12 cellular contexts compared by ENCODE assay signal in the genomic region with DNA sequence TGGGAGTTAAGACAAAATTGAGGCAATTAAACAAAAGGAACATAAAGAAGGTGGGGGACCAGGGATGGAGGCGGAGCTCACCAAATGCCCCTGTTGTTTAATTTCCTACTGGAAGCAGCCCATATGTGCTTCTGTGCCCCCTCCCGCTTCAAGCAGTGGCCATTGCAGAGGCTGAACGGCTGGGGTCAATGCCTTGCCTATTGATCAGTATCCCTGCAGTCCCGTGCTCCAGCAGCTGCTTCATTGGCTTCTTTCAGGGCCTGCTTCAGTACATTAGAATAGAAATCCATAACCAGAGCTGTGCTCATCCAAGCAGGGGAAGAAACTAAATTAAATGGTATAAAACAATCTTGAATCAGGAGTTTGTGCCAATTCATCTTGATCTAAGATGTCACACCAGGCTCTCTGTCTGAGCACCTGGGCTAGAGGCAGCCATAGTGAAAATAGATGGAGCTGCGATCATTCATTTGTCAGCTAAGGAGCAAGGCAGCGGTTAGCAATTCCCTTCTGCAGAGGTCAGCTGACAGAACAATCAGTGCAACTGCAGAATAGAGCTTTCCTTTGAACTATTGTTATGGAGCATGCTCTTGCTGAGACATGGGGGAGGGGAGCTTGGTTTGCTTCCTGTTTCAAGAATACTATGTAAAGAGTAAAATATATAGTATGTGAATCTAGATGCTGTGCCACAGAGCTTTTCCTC.
A peak's percentile ranks its signal among the peaks of the same experiment; 100 is the strongest.
DNase-seq lines count a peak whose midpoint lies in the region; ATAC-seq lines count a peak whose summit lies in the region.
"Had no signal": no experiment of that assay in that cellular context is flagged by ENCODE, and none has a peak within 500 bp of the region (broad histone marks: within the 10 kb centered on the region; RNA-seq: fewer than 3 reads in every experiment).

No MANE protein-coding gene starts in this region.

- peaks cover 4% of the 10 kb centered on the region for H3K36me3 Mint-ChIP-seq in activated naive CD8-positive, alpha-beta T cell treated with anti-CD3 and anti-CD28 coated beads for 36 hours

- peak; percentile 78 for DNase-seq in ELF-1 (ENCODE audit: low read depth, low spot score)
- DNase-seq in NCI-H2227 treated with DMSO at 0.1 percent for 48 hours (lab: John Stamatoyannopoulos, UW): peak; percentile 88
- DNase-seq in ecto neural progenitor cell (ENCODE audit: low spot score): peak; percentile 50
- DNase-seq in mucosa of gallbladder (ENCODE audit: low spot score): peak; percentile 13
- DNase-seq in activated gamma-delta T cell (lab: John Stamatoyannopoulos, UW): no peak
- no peak for DNase-seq in activated T-cell treated with anti-CD3 and anti-CD28 coated beads, Interleukin-2, amount 50 U/mL, for 48 hours
- DNase-seq in activated naive CD8-positive, alpha-beta T cell treated with anti-CD3 and anti-CD28 coated beads for 36 hours: no peak
- DNase-seq: activated CD4-positive, alpha-beta T cell treated with anti-CD3 and anti-CD28 coated beads, Interleukin-2, amount 10 ng/mL, durations not matched to agents 24 days and 14 days; stimulated activated naive B cell treated with anti-CD40 and anti-IgM and Interleukin-4, amounts not matched to agents 10 μg/mL and 1 μg/mL and 100 μg/mL, for 72 hours had no signal

- H3K27me3 Mint-ChIP-seq in activated naive CD8-positive, alpha-beta T cell treated with anti-CD3 and anti-CD28 coated beads for 36 hours: no peaks in the 10 kb centered on the region
- H3K27me3 Mint-ChIP-seq: activated CD4-positive, alpha-beta T cell treated with anti-CD3 and anti-CD28 coated beads, Interleukin-2, amount 10 ng/mL, durations not matched to agents 24 days and 14 days; CD8-positive, alpha-beta memory T cell; central memory CD8-positive, alpha-beta T cell; stimulated activated naive B cell treated with anti-CD40 and anti-IgM and Interleukin-4, amounts not matched to agents 10 μg/mL and 1 μg/mL and 100 μg/mL, for 72 hours had no signal

- H3K9me3 Mint-ChIP-seq in activated naive CD8-positive, alpha-beta T cell treated with anti-CD3 and anti-CD28 coated beads for 36 hours: no peaks in the 10 kb centered on the region
- H3K9me3 Mint-ChIP-seq: activated CD4-positive, alpha-beta T cell treated with anti-CD3 and anti-CD28 coated beads, Interleukin-2, amount 10 ng/mL, durations not matched to agents 24 days and 14 days; CD8-positive, alpha-beta memory T cell; central memory CD8-positive, alpha-beta T cell; stimulated activated naive B cell treated with anti-CD40 and anti-IgM and Interleukin-4, amounts not matched to agents 10 μg/mL and 1 μg/mL and 100 μg/mL, for 72 hours had no signal

- H3K4me1 Mint-ChIP-seq in activated naive CD8-positive, alpha-beta T cell treated with anti-CD3 and anti-CD28 coated beads for 36 hours: peaks cover 12% of the 10 kb centered on the region

- no peak overlapping the region for H3K27ac Mint-ChIP-seq in activated naive CD8-positive, alpha-beta T cell treated with anti-CD3 and anti-CD28 coated beads for 36 hours
- H3K27ac Mint-ChIP-seq: activated CD4-positive, alpha-beta T cell treated with anti-CD3 and anti-CD28 coated beads, Interleukin-2, amount 10 ng/mL, durations not matched to agents 24 days and 14 days; CD8-positive, alpha-beta memory T cell; stimulated activated naive B cell treated with anti-CD40 and anti-IgM and Interleukin-4, amounts not matched to agents 10 μg/mL and 1 μg/mL and 100 μg/mL, for 72 hours had no signal

- ATAC-seq in HG03442 (IDR thresholded peaks at IDR 0.05; ENCODE audit: unreplicated experiment): no peak
- ATAC-seq: stimulated activated naive B cell treated with anti-CD40 and anti-IgM and Interleukin-4, amounts not matched to agents 10 μg/mL and 1 μg/mL and 100 μg/mL, for 72 hours had no signal

- no peak overlapping the region for H3K4me3 Mint-ChIP-seq in activated naive CD8-positive, alpha-beta T cell treated with anti-CD3 and anti-CD28 coated beads for 36 hours
- H3K4me3 Mint-ChIP-seq: activated CD4-positive, alpha-beta T cell treated with anti-CD3 and anti-CD28 coated beads, Interleukin-2, amount 10 ng/mL, durations not matched to agents 24 days and 14 days; CD8-positive, alpha-beta memory T cell; central memory CD8-positive, alpha-beta T cell; stimulated activated naive B cell treated with anti-CD40 and anti-IgM and Interleukin-4, amounts not matched to agents 10 μg/mL and 1 μg/mL and 100 μg/mL, for 72 hours had no signal

Comparison
In these comparisons a context has a peak if more than half of its experiments do, and no peak if none do; other contexts are left out.
1. DNase-seq: peak in ELF-1 (single experiment), NCI-H2227 treated with DMSO at 0.1 percent for 48 hours (single experiment), ecto neural progenitor cell (single experiment) and mucosa of gallbladder (single experiment); none in activated gamma-delta T cell (single experiment), activated T-cell treated with anti-CD3 and anti-CD28 coated beads, Interleukin-2, amount 50 U/mL, for 48 hours (0 of 2) and activated naive CD8-positive, alpha-beta T cell treated with anti-CD3 and anti-CD28 coated beads for 36 hours (single experiment).